In genomic region chr15:63911160-63911559, GRCh38 we compare ENCODE assay signal across 27 cellular contexts.
"Had no signal": no experiment of that assay in that cellular context is flagged by ENCODE, and none has a peak within 500 bp of the region (broad histone marks: within the 10 kb centered on the region; RNA-seq: fewer than 3 reads in every experiment).

No MANE protein-coding gene starts in this region.

- H3K9me3 Mint-ChIP-seq: mesothelial cell of epicardium; naive B cell; natural killer cell; nephron progenitor cell; neural progenitor cell; stimulated activated memory B cell treated with anti-CD40 and anti-IgM and Interleukin-4, amounts not matched to agents 10 μg/mL and 1 μg/mL and 100 μg/mL, for 72 hours; stimulated activated naive CD8-positive, alpha-beta T cell treated with anti-CD3 and anti-CD28 coated beads, Interleukin-15, amount 100 ng/mL, for 72 hours had no signal

- H3K27me3 Mint-ChIP-seq: naive B cell; stimulated activated memory B cell treated with anti-CD40 and anti-IgM and Interleukin-4, amounts not matched to agents 10 μg/mL and 1 μg/mL and 100 μg/mL, for 72 hours; stimulated activated naive CD8-positive, alpha-beta T cell treated with anti-CD3 and anti-CD28 coated beads, Interleukin-15, amount 100 ng/mL, for 72 hours had no signal

- H3K9ac ChIP-seq: neural progenitor cell had no signal

- H3K27me3 ChIP-seq: neural progenitor cell, neutrophil, ovary, right atrium auricular region, right lobe of liver, transverse colon, upper lobe of left lung, vagina had no signal

- H3K36me3 ChIP-seq: neural progenitor cell, ovary, right lobe of liver, transverse colon, vagina had no signal

- ATAC-seq: natural killer cell; right lobe of liver; stimulated activated memory B cell treated with anti-CD40 and anti-IgM and Interleukin-4, amounts not matched to agents 10 μg/mL and 1 μg/mL and 100 μg/mL, for 72 hours; stimulated activated naive CD8-positive, alpha-beta T cell treated with anti-CD3 and anti-CD28 coated beads, Interleukin-15, amount 100 ng/mL, for 72 hours had no signal

- H3K27ac Mint-ChIP-seq: mesothelial cell of epicardium; naive B cell; natural killer cell; neural progenitor cell; progenitor cell of endocrine pancreas; stimulated activated memory B cell treated with anti-CD40 and anti-IgM and Interleukin-4, amounts not matched to agents 10 μg/mL and 1 μg/mL and 100 μg/mL, for 72 hours; stimulated activated naive CD8-positive, alpha-beta T cell treated with anti-CD3 and anti-CD28 coated beads, Interleukin-15, amount 100 ng/mL, for 72 hours had no signal

- H3K4me2 ChIP-seq: neural progenitor cell, smooth muscle cell had no signal

- H3K4me3 Mint-ChIP-seq: mesothelial cell of epicardium; naive B cell; natural killer cell; nephron progenitor cell; neural progenitor cell; stimulated activated memory B cell treated with anti-CD40 and anti-IgM and Interleukin-4, amounts not matched to agents 10 μg/mL and 1 μg/mL and 100 μg/mL, for 72 hours; stimulated activated naive CD8-positive, alpha-beta T cell treated with anti-CD3 and anti-CD28 coated beads, Interleukin-15, amount 100 ng/mL, for 72 hours had no signal

- H3K4me3 ChIP-seq: left ventricle myocardium inferior, lung, neural progenitor cell, ovary, right atrium auricular region, right lobe of liver, smooth muscle cell, transverse colon, upper lobe of left lung, vagina had no signal

- H3K27ac ChIP-seq: neural progenitor cell, neutrophil, ovary, right lobe of liver, transverse colon, vagina had no signal

- DNase-seq: islet precursor cell; left ventricle myocardium inferior; mesendoderm; naive B cell; natural killer cell; nephron progenitor cell; occipital lobe; stimulated activated CD4-positive, alpha-beta T cell treated with anti-CD3 and anti-CD28 coated beads, Interleukin-1b, Interleukin-23, amount 100 ng/mL, for 48 hours; stimulated activated CD4-positive, alpha-beta T cell treated with anti-CD3 and anti-CD28 coated beads, Interleukin-2, amount 100 ng/mL, for 48 hours; stimulated activated CD4-positive, alpha-beta T cell treated with anti-CD3 and anti-CD28 coated beads, Interleukin-4, amount 100 ng/mL, for 4 hours; stimulated activated CD8-positive, alpha-beta memory T cell treated with anti-CD3 and anti-CD28 coated beads, Interleukin-4, amount 100 ng/mL, for 48 hours; stimulated activated naive CD4-positive, alpha-beta T cell treated with Interleukin-2 at 50 U/mL for 16 hours; stimulated activated naive CD8-positive, alpha-beta T cell treated with anti-CD3 and anti-CD28 coated beads, Interleukin-15, amount 100 ng/mL, for 72 hours; substantia nigra; transverse colon; upper lobe of left lung had no signal

- H3K9me3 ChIP-seq: left ventricle myocardium inferior, neutrophil, ovary, right atrium auricular region, right lobe of liver, transverse colon, upper lobe of left lung, vagina had no signal

- H3K36me3 Mint-ChIP-seq: mesothelial cell of epicardium; naive B cell; natural killer cell; neural progenitor cell; stimulated activated memory B cell treated with anti-CD40 and anti-IgM and Interleukin-4, amounts not matched to agents 10 μg/mL and 1 μg/mL and 100 μg/mL, for 72 hours had no signal

- H2AFZ ChIP-seq: neural progenitor cell had no signal
